In the genomic region with DNA sequence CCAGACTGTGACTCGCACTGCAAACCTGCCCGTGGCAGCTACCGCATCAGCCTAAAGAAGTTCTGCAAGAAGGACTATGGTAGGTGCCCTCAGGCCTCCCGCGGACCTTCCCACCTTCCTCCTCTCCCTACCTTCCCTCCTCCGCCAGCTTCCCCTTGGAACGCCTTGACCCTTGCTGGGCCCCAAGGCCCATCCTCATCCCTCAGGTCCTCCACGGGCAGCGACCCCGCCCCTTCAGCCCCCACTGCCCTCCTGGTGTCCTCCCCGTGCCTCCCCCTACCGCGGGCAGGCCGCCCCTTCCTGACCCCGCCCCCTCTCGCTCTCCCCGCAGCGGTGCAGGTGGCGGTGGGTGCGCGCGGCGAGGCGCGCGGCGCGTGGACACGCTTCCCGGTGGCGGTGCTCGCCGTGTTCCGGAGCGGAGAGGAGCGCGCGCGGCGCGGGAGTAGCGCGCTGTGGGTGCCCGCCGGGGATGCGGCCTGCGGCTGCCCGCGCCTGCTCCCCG, we compare ENCODE assay signal across 7 cellular contexts. TPM values are rescaled to one million over a fixed set of nuclear protein-coding genes. Genes with fewer than 3 reads are reported as not detected.
DNase-seq lines count a peak whose midpoint lies in the region; FAIRE-seq and TF ChIP-seq lines count a peak whose summit lies in the region.

No MANE protein-coding gene starts in this region.

- no peaks in the 10 kb centered on the region for H3K9me2 ChIP-seq in DOHH2 (replicated peaks; ENCODE audit: control insufficient read depth, low read length)

- peaks cover 65% of the 10 kb centered on the region for H3K4me1 ChIP-seq in DOHH2 (ENCODE audit: control insufficient read depth, low read length)

- H3K27me3 Mint-ChIP-seq in activated naive CD4-positive, alpha-beta T cell treated with anti-CD3 and anti-CD28 coated beads, Interleukin-2, amount 50 U/mL, for 24 hours: peaks cover 19% of the 10 kb centered on the region
- peaks cover 23% of the 10 kb centered on the region for H3K27me3 Mint-ChIP-seq in nephron progenitor cell (ENCODE audit: low read depth, poor library complexity)

- peaks cover 20% of the 10 kb centered on the region; the same call in 1 of the 2 replicates for H4K20me1 ChIP-seq in DOHH2 (ENCODE audit: control insufficient read depth, insufficient read depth, low read depth, low read length)

- no peaks in the 10 kb centered on the region for H3K36me3 Mint-ChIP-seq in activated naive CD4-positive, alpha-beta T cell treated with anti-CD3 and anti-CD28 coated beads, Interleukin-2, amount 50 U/mL, for 24 hours
- no peaks in the 10 kb centered on the region for H3K36me3 Mint-ChIP-seq in nephron progenitor cell (ENCODE audit: low read depth)

- H3K9me3 Mint-ChIP-seq in activated naive CD4-positive, alpha-beta T cell treated with anti-CD3 and anti-CD28 coated beads, Interleukin-2, amount 50 U/mL, for 24 hours: no peaks in the 10 kb centered on the region
- no peaks in the 10 kb centered on the region for H3K9me3 Mint-ChIP-seq in nephron progenitor cell

- no peaks in the 10 kb centered on the region for H3K9me3 ChIP-seq in DOHH2 (ENCODE audit: control insufficient read depth, insufficient read depth, low read length)

- no peak for TF ChIP-seq RAD21 in Ishikawa (IDR thresholded peaks at IDR 0.05; ENCODE audit: low read depth)

- peak overlapping the region; percentile 50 for H3K27ac ChIP-seq in DOHH2 (ENCODE audit: low read depth, low read length)

- H3F3A ChIP-seq in DOHH2 (ENCODE audit: control insufficient read depth, insufficient read depth): peaks cover 12% of the 10 kb centered on the region

- no peak for TF ChIP-seq EP300 in Ishikawa (IDR thresholded peaks at IDR 0.05; ENCODE audit: borderline replicate concordance)

- no peak for TF ChIP-seq POLR2A in GM12891 (IDR thresholded peaks at IDR 0.05; ENCODE audit: low read depth, low read length)

- peaks cover 56% of the 10 kb centered on the region for H3K79me2 ChIP-seq in DOHH2 (ENCODE audit: control insufficient read depth, low read length)

- H3K4me2 ChIP-seq in DOHH2 (ENCODE audit: low read length): peak overlapping the region; percentile 92

- peak overlapping the region; percentile 17 for H3K27ac Mint-ChIP-seq in activated naive CD4-positive, alpha-beta T cell treated with anti-CD3 and anti-CD28 coated beads, Interleukin-2, amount 50 U/mL, for 24 hours
- no peak overlapping the region for H3K27ac Mint-ChIP-seq in nephron progenitor cell

- peak overlapping the region; percentile 69 for H3K4me3 Mint-ChIP-seq in activated naive CD4-positive, alpha-beta T cell treated with anti-CD3 and anti-CD28 coated beads, Interleukin-2, amount 50 U/mL, for 24 hours
- peak overlapping the region; percentile 71 for H3K4me3 Mint-ChIP-seq in nephron progenitor cell

- TF ChIP-seq CTCF in DOHH2 (IDR thresholded peaks at IDR 0.05; ENCODE audit: low read depth, low read length, poor library complexity, severe bottlenecking) (no peak), nephron progenitor cell (IDR thresholded peaks at IDR 0.05) (no peak)

- H3K4me3 ChIP-seq in DOHH2 (ENCODE audit: low read length): peak overlapping the region; percentile 97

- H3K4me1 Mint-ChIP-seq in activated naive CD4-positive, alpha-beta T cell treated with anti-CD3 and anti-CD28 coated beads, Interleukin-2, amount 50 U/mL, for 24 hours: peaks cover 21% of the 10 kb centered on the region
- H3K4me1 Mint-ChIP-seq in nephron progenitor cell: peaks cover 42% of the 10 kb centered on the region

- DNase-seq in nephron progenitor cell: peak; percentile 67
- no peak for DNase-seq in midbrain (lab: John Stamatoyannopoulos, UW)
- no peak for DNase-seq in NCI-H1105 (lab: John Stamatoyannopoulos, UW)
- no peak for DNase-seq in GM12891 (ENCODE audit: insufficient read length, low spot score)

- peaks cover 8% of the 10 kb centered on the region for H3K36me3 ChIP-seq in DOHH2 (ENCODE audit: control insufficient read depth, low read length)

- no peak for FAIRE-seq in GM12891 (lab: Jason Lieb, UNC)

- no peaks in the 10 kb centered on the region for H3K27me3 ChIP-seq in DOHH2 (ENCODE audit: control insufficient read depth, low read length)

TF ChIP-seq in Ishikawa, 13 proteins besides CTCF, POLR2A, EP300 and RAD21:
- TF ChIP-seq ZBTB7A (IDR thresholded peaks at IDR 0.05; ENCODE audit: low read depth) (peak; percentile 74), CEBPB (IDR thresholded peaks at IDR 0.05) (no peak)

TF ChIP-seq in GM12891, 5 proteins besides CTCF, POLR2A, EP300 and RAD21:
- TF ChIP-seq TAF1 (IDR thresholded peaks at IDR 0.05; ENCODE audit: low read depth, low read length): no peak
- TF ChIP-seq SPI1 (IDR thresholded peaks at IDR 0.05; ENCODE audit: low read depth, low read length): no peak
- no peak for TF ChIP-seq POU2F2 (IDR thresholded peaks at IDR 0.05; ENCODE audit: low read depth, low read length)
- no peak for TF ChIP-seq PAX5 (IDR thresholded peaks at IDR 0.05; ENCODE audit: insufficient read depth, low read length, severe bottlenecking)
- TF ChIP-seq POLR2AphosphoS5 (IDR thresholded peaks at IDR 0.05; ENCODE audit: low read depth, low read length): no peak

RNA-seq across cellular contexts. Expression of gene TBC1D24, which starts 1.5 kb away (rescaled TPM):
- polyA plus RNA-seq in GM12891 (2012; ENCODE audit: low read depth, missing spikeins): 1.1 TPM

RNA-seq across cellular contexts. Expression of gene NTN3, which starts 2.4 kb away (rescaled TPM):
- not detected for polyA plus RNA-seq in GM12891 (2012; ENCODE audit: low read depth, missing spikeins)

RNA-seq across cellular contexts. Expression of gene TEDC2, which starts 13.6 kb away (rescaled TPM):
- 10.8 TPM for polyA plus RNA-seq in GM12891 (2012; ENCODE audit: low read depth, missing spikeins)

RNA-seq across cellular contexts. Expression of gene ATP6V0C, which starts 40.3 kb away (rescaled TPM):
- 103 TPM for polyA plus RNA-seq in GM12891 (2012; ENCODE audit: low read depth, missing spikeins)

RNA-seq across cellular contexts. Expression of gene CCNF, which starts 44.2 kb away (rescaled TPM):
- 9.7 TPM for polyA plus RNA-seq in GM12891 (2012; ENCODE audit: low read depth, missing spikeins)
